Comparison of ENCODE assay signal across 1 cellular context in the genomic region with DNA sequence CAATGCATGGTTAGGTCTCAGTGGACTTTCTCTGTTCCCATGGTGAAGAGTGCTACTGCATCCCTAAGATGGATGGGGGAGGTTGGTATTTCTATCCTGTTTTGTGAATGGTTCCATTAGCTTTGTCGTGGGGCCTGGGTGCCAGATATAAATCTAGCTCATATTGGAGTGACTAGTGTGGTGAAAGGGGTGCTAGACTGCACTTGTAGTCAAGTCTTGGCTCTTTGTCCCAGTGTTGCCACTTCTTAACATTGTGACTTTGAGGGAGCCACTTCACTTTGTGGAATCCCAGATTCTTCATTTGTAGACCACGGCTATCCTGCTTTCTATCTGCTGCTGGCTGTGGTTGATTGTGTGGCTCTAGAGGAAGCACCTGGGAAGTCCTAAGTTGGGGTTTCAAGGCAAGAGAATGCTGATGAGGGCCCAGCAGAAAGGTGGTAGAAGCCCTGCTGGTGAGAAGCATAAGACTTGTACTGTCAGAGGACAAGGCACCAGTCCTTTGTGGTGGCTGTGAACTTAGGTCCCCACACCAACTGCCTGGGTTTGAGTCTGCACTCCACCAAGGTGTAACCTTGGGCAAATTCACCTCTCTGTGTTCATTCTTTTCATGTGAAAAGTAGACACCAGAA.
TF ChIP-seq lines count a peak whose summit lies in the region.

No MANE protein-coding gene starts in this region.

TF ChIP-seq in liver, 16 proteins besides CTCF, POLR2A, EP300 and RAD21 (continued from another document):
- TF ChIP-seq, protein P1, sequence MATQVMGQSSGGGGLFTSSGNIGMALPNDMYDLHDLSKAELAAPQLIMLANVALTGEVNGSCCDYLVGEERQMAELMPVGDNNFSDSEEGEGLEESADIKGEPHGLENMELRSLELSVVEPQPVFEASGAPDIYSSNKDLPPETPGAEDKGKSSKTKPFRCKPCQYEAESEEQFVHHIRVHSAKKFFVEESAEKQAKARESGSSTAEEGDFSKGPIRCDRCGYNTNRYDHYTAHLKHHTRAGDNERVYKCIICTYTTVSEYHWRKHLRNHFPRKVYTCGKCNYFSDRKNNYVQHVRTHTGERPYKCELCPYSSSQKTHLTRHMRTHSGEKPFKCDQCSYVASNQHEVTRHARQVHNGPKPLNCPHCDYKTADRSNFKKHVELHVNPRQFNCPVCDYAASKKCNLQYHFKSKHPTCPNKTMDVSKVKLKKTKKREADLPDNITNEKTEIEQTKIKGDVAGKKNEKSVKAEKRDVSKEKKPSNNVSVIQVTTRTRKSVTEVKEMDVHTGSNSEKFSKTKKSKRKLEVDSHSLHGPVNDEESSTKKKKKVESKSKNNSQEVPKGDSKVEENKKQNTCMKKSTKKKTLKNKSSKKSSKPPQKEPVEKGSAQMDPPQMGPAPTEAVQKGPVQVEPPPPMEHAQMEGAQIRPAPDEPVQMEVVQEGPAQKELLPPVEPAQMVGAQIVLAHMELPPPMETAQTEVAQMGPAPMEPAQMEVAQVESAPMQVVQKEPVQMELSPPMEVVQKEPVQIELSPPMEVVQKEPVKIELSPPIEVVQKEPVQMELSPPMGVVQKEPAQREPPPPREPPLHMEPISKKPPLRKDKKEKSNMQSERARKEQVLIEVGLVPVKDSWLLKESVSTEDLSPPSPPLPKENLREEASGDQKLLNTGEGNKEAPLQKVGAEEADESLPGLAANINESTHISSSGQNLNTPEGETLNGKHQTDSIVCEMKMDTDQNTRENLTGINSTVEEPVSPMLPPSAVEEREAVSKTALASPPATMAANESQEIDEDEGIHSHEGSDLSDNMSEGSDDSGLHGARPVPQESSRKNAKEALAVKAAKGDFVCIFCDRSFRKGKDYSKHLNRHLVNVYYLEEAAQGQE (IDR thresholded peaks at IDR 0.05) = no peak
- no peak for TF ChIP-seq MAX (IDR thresholded peaks at IDR 0.05)
